ENCODE assay signal across 8 cellular contexts in the genomic region with DNA sequence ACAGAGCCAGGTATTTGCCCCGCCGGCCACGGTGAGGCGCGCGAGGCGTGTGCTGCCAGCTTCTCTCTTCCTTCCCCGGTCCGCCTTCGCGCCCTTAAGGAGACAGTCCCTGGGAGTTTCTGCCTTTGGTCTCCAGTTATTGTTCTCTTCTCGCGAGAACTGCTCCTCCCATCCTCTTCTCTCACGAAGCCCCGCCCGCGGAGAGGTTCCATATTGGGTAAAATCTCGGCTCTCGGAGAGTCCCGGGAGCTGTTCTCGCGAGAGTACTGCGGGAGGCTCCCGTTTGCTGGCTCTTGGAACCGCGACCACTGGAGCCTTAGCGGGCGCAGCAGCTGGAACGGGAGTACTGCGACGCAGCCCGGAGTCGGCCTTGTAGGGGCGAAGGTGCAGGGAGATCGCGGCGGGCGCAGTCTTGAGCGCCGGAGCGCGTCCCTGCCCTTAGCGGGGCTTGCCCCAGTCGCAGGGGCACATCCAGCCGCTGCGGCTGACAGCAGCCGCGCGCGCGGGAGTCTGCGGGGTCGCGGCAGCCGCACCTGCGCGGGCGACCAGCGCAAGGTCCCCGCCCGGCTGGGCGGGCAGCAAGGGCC. TPM values are rescaled to one million over a fixed set of nuclear protein-coding genes. Genes with fewer than 3 reads are reported as not detected.
DNase-seq lines count a peak whose midpoint lies in the region; ATAC-seq and TF ChIP-seq lines count a peak whose summit lies in the region.

Gene MAPK14 (plus strand): TSS at position 308 of the 587 bp plus-strand sequence. CDS start 350 bp downstream, outside the sequence.

- H3K9ac ChIP-seq in muscle layer of colon (ENCODE audit: low read length), result peak within 1 kb of the TSS; percentile 92

- peak; percentile 99 to 100 (median 100) for DNase-seq in Peyer's patch
- DNase-seq in activated T-cell treated with anti-CD3 and anti-CD28 coated beads, Interleukin-2, amount 50 U/mL, for 48 hours, result peak; percentile 99
- DNase-seq in stimulated activated CD8-positive, alpha-beta memory T cell treated with anti-CD3 and anti-CD28 coated beads, Interleukin-7, amount 100 ng/mL, for 24 hours (ENCODE audit: low read depth), result peak; percentile 97

- peak; percentile 75 for TF ChIP-seq CTCF in DOHH2 (IDR thresholded peaks at IDR 0.05; ENCODE audit: low read depth, low read length, poor library complexity, severe bottlenecking)
- peak; percentile 70 to 98 (median 94) for TF ChIP-seq CTCF in Peyer's patch (IDR thresholded peaks at IDR 0.05)

- WGBS in esophagus, 2 donors, result 0% methylated on average over 62 of the region's 62 CpGs

- H3K27me3 ChIP-seq in DOHH2 (ENCODE audit: control insufficient read depth, low read length) (peaks cover 21% of the 10 kb centered on the region), Peyer's patch (no peaks in the 10 kb centered on the region), esophagus (ENCODE audit: control insufficient read depth in 1 of 2, insufficient read depth in 2 of 2, low read length in 2 of 2) (no peaks in the 10 kb centered on the region), muscle layer of colon (ENCODE audit: control insufficient read depth in 1 of 2, insufficient read depth in 2 of 2, low read length in 2 of 2) (peaks cover 0 to 11% of the 10 kb centered on the region in 2 donors)

- no peaks in the 10 kb centered on the region; the same call in 1 of the 2 replicates for H4K20me1 ChIP-seq in DOHH2 (ENCODE audit: control insufficient read depth, insufficient read depth, low read depth, low read length)

- H3K4me2 ChIP-seq in DOHH2 (ENCODE audit: low read length), result peak within 1 kb of the TSS; percentile 80

- no peaks in the 10 kb centered on the region for H3K9me2 ChIP-seq in DOHH2 (replicated peaks; ENCODE audit: control insufficient read depth, low read length)

- peak; percentile 93 to 97 for TF ChIP-seq POLR2A in Peyer's patch (IDR thresholded peaks at IDR 0.05)

- H3K4me3 ChIP-seq in DOHH2 (ENCODE audit: low read length), result peak within 1 kb of the TSS; percentile 100
- H3K4me3 ChIP-seq in Peyer's patch, result peak within 1 kb of the TSS; percentile 61 to 99 (median 93)
- peak within 1 kb of the TSS; percentile 94 to 98 for H3K4me3 ChIP-seq in esophagus (ENCODE audit: low read depth in 1 of 2, low read length in 2 of 2)
- peak within 1 kb of the TSS; percentile 95 to 98 for H3K4me3 ChIP-seq in muscle layer of colon (ENCODE audit: low read depth in 1 of 2, low read length in 2 of 2)

- no peaks in the 10 kb centered on the region for H3K9me3 ChIP-seq in DOHH2 (ENCODE audit: control insufficient read depth, insufficient read depth, low read length)
- H3K9me3 ChIP-seq in KOPT-K1 (ENCODE audit: insufficient read depth, low read length, poor library complexity, severe bottlenecking), result no peaks in the 10 kb centered on the region
- no peaks in the 10 kb centered on the region for H3K9me3 ChIP-seq in Peyer's patch
- H3K9me3 ChIP-seq in esophagus (ENCODE audit: control insufficient read depth in 2 of 2, insufficient read depth in 1 of 2, low read depth in 1 of 2, low read length in 1 of 2), result no peaks in the 10 kb centered on the region
- H3K9me3 ChIP-seq in muscle layer of colon (ENCODE audit: low read length), result no peaks in the 10 kb centered on the region

- H3K36me3 ChIP-seq in DOHH2 (ENCODE audit: control insufficient read depth, low read length) (peaks cover 13% of the 10 kb centered on the region), KOPT-K1 (ENCODE audit: insufficient read depth, low read length) (no peaks in the 10 kb centered on the region), Peyer's patch (no peaks in the 10 kb centered on the region), esophagus (ENCODE audit: control insufficient read depth in 2 of 2, insufficient read depth in 2 of 2, low read length in 1 of 2) (no peaks in the 10 kb centered on the region), muscle layer of colon (ENCODE audit: insufficient read depth, low read length) (no peaks in the 10 kb centered on the region)

- ATAC-seq in GM21786 (IDR thresholded peaks at IDR 0.05; ENCODE audit: unreplicated experiment), result peak; percentile 80

- H3K4me1 ChIP-seq in DOHH2 (ENCODE audit: control insufficient read depth, low read length), result peaks cover 26% of the 10 kb centered on the region
- peaks cover 0 to 23% (median 3%) of the 10 kb centered on the region in 4 donors for H3K4me1 ChIP-seq in Peyer's patch
- H3K4me1 ChIP-seq in esophagus (ENCODE audit: control insufficient read depth in 2 of 2, insufficient read depth in 2 of 2, low read length in 1 of 2), result no peaks in the 10 kb centered on the region
- peaks cover 8% of the 10 kb centered on the region for H3K4me1 ChIP-seq in muscle layer of colon (ENCODE audit: insufficient read depth, low read length)

- no peaks in the 10 kb centered on the region for H3F3A ChIP-seq in DOHH2 (ENCODE audit: control insufficient read depth, insufficient read depth)

- H3K27ac ChIP-seq in DOHH2 (ENCODE audit: low read depth, low read length) (peak within 1 kb of the TSS; percentile 52), KOPT-K1 (ENCODE audit: low read depth, low read length, poor library complexity, severe bottlenecking) (peak within 1 kb of the TSS; percentile 91), Peyer's patch (peak within 1 kb of the TSS; percentile 84 to 97 (median 94)), esophagus (ENCODE audit: low read depth in 2 of 2, low read length in 1 of 2) (peak within 1 kb of the TSS; percentile 91 to 97), muscle layer of colon (ENCODE audit: low read depth, low read length) (peak within 1 kb of the TSS; percentile 98)

- H3K79me2 ChIP-seq in DOHH2 (ENCODE audit: control insufficient read depth, low read length), result peaks cover 50% of the 10 kb centered on the region

RNA-seq across cellular contexts. Expression of gene MAPK14, which starts in this region (rescaled TPM):
- total RNA-seq in Peyer's patch, result 100 to 1,000 TPM in 2 of 4 donors, 10 to 100 TPM in 2; 64.4 to 109 (median 97.4) TPM
- 10 to 100 TPM; 11.3 to 19.1 TPM for polyA plus RNA-seq in esophagus

Comparison
In these comparisons a context has a peak if more than half of its experiments do, and no peak if none do; other contexts are left out.
1. Peak in every context shown above with its lines: DNase-seq, ATAC-seq, H3K4me3 ChIP-seq and H3K27ac ChIP-seq.